ENCODE assay signal across 10 cellular contexts in the genomic region with DNA sequence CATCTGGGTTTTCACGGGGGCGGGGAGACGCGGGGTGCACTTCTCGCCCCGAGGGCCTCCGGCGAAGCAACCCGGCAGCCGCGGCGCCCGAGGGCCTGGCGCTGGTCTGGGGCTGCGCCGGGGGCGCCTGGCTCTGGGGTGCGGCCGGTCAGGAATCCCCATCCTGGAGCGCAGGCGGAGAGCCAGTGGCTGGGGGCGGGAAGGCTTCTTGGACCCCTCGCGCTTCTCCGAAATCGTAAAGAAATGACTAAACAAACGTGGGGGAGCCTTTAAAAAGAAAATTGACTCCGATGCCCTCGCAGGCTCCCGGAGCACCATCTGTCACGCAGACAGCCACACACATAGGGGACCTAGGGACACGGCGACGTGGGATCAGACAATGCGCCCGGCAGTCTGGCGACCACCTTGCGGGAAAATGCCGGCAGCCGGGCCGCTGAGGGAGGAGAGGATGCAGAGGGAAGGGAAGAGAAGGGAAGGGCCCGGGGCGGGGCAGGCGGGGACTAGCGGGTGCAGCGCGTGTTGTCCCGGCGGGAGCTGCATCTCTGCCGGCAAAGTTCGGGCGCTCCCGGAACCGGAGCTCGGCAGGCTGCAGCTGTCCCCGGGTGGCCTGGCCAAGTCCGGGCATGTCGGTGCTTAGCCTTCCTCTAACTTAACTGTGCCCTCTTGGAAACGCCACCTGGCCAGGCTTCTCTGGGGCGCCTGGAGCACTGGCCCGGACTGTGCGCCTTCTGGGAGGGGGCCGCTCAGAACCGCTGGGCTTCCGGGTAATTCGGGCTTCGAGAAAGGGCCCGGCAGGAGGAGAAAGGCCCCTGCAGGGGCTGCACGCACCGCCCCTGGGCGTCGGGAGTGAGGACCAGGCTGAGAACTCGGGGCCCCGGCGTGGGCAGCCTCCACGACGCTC. TPM values are rescaled to one million over a fixed set of nuclear protein-coding genes. Genes with fewer than 3 reads are reported as not detected.
DNase-seq lines count a peak whose midpoint lies in the region; ATAC-seq lines count a peak whose summit lies in the region.
"Had no signal": no experiment of that assay in that cellular context is flagged by ENCODE, and none has a peak within 500 bp of the region (broad histone marks: within the 10 kb centered on the region; RNA-seq: fewer than 3 reads in every experiment).

No MANE protein-coding gene starts in this region.

- H3K9ac ChIP-seq in stomach smooth muscle (ENCODE audit: low read length in 2 of 2) = no peak overlapping the region
- H3K9ac ChIP-seq: KMS-11 had no signal

- DNase-seq in DMS 273 treated with DMSO at 0.1 percent for 48 hours (lab: John Stamatoyannopoulos, UW) (peak; percentile 77), M059J (ENCODE audit: low read depth) (peak; percentile 12), caudate nucleus (lab: John Stamatoyannopoulos, UW) (peak in 26 of 61 donors; percentile 6 to 61 (median 36)), left lobe of liver (ENCODE audit: low spot score) (no peak), NCI-H2107 treated with DMSO at 0.1 percent for 48 hours (lab: John Stamatoyannopoulos, UW; ENCODE audit: unreplicated experiment) (no peak)

- ATAC-seq in left lobe of liver (peak; percentile 45), GM21723 (IDR thresholded peaks at IDR 0.05; ENCODE audit: unreplicated experiment) (no peak), HG02852 (IDR thresholded peaks at IDR 0.05; ENCODE audit: unreplicated experiment) (no peak)

- no peaks in the 10 kb centered on the region for H3K36me3 ChIP-seq in stomach smooth muscle (ENCODE audit: control insufficient read depth in 2 of 2, insufficient read depth in 2 of 2, low read length in 2 of 2)

- peaks cover 33 to 66% of the 10 kb centered on the region in 2 donors for H3K27me3 ChIP-seq in stomach smooth muscle (ENCODE audit: control insufficient read depth in 1 of 2, insufficient read depth in 2 of 2, low read length in 2 of 2)

- peak overlapping the region; percentile 23 to 54 for H3K4me3 ChIP-seq in stomach smooth muscle (ENCODE audit: low read length in 2 of 2)

- H3K27ac ChIP-seq in caudate nucleus (ENCODE audit: low read depth, low read length) (peak overlapping the region; percentile 83), stomach smooth muscle (ENCODE audit: low read length) (no peak overlapping the region)
- H3K27ac ChIP-seq: KMS-11 had no signal

- H3K4me1 ChIP-seq in stomach smooth muscle (ENCODE audit: control insufficient read depth, insufficient read depth, low read length) = peaks cover 18% of the 10 kb centered on the region

- no peaks in the 10 kb centered on the region for H3K9me3 ChIP-seq in stomach smooth muscle (ENCODE audit: control insufficient read depth in 2 of 2, low read length in 2 of 2)

RNA-seq across cellular contexts. Expression of gene NHLH2, which starts 1.9 kb away (rescaled TPM):
- total RNA-seq in M059J (2014; rRNA removed; shearing (Covaris generic)) = not detected in 2 replicates
- not detected for total RNA-seq in left lobe of liver
- total RNA-seq: liver had no signal

Comparison
In these comparisons a context has a peak if more than half of its experiments do, and no peak if none do; other contexts are left out.
1. DNase-seq: peak in DMS 273 treated with DMSO at 0.1 percent for 48 hours (single experiment) and M059J (single experiment); none in left lobe of liver (single experiment) and NCI-H2107 treated with DMSO at 0.1 percent for 48 hours (single experiment).